In genomic region chr21:46368533-46369285, GRCh38 we compare ENCODE assay signal across 8 cellular contexts. TPM values are rescaled to one million over a fixed set of nuclear protein-coding genes. Genes with fewer than 3 reads are reported as not detected.
DNase-seq lines count a peak whose midpoint lies in the region; ATAC-seq and TF ChIP-seq lines count a peak whose summit lies in the region.

No MANE protein-coding gene starts in this region.

- no peaks in the 10 kb centered on the region for H3K27me3 Mint-ChIP-seq in activated B cell treated with CpG ODN at 0.5 μM for 24 hours
- H3K27me3 Mint-ChIP-seq in memory B cell: no peaks in the 10 kb centered on the region

- H3K9me3 Mint-ChIP-seq in activated B cell treated with CpG ODN at 0.5 μM for 24 hours (no peaks in the 10 kb centered on the region), memory B cell (no peaks in the 10 kb centered on the region)

- DNase-seq in GF-D8 (lab: John Stamatoyannopoulos, UW) (peak; percentile 36), activated B cell treated with CpG ODN at 0.5 μM for 24 hours (no peak), memory B cell (ENCODE audit: low spot score in 2 of 2) (peak in 1 of 2 donors; percentile 16), NCI-H2171 treated with DMSO at 0.1 percent for 48 hours (lab: John Stamatoyannopoulos, UW) (no peak), HEK293T (ENCODE audit: extremely low spot score) (no peak), DMS 273 treated with DMSO at 0.1 percent for 48 hours (lab: John Stamatoyannopoulos, UW) (no peak), anterior cingulate cortex (lab: John Stamatoyannopoulos, UW) (no peak)

- H3K4me3 Mint-ChIP-seq in activated B cell treated with CpG ODN at 0.5 μM for 24 hours (peak overlapping the region; percentile 67), memory B cell (peak overlapping the region; percentile 54)

- intact Hi-C loops in activated B cell treated with CpG ODN at 0.5 μM for 24 hours (cut with micrococcal nuclease): loop anchor here (5.0 kb wide), 1 partner anchor 46 kb away; the partner anchor contains the start of genes C21orf58 and PCNT

- CTCF ChIA-PET in activated B cell treated with CpG ODN at 0.5 μM for 24 hours (lab: Charles Lee) (no interaction called here), HEK293T (lab: Yijun Ruan, JAX) (interaction anchor here (0.6 to 0.7 kb wide), 2 partner anchors 114 to 287 kb away, joined by 3 read pairs; no protein-coding TSS in a partner anchor)

- POLR2A ChIA-PET in activated B cell treated with CpG ODN at 0.5 μM for 24 hours (lab: Charles Lee): interaction anchor here (1.1 kb wide), 1 partner anchor 72 kb away, joined by 3 read pairs; no protein-coding TSS in a partner anchor
- POLR2A ChIA-PET in HEK293T (lab: Yijun Ruan, JAX): no interaction called here

- H3K27ac Mint-ChIP-seq in activated B cell treated with CpG ODN at 0.5 μM for 24 hours: peak overlapping the region; percentile 83
- H3K27ac Mint-ChIP-seq in memory B cell: peak overlapping the region; percentile 79

- ATAC-seq in GM21619 (IDR thresholded peaks at IDR 0.05; ENCODE audit: unreplicated experiment) (peak; percentile 51), activated B cell treated with CpG ODN at 0.5 μM for 24 hours (ENCODE audit: low read depth) (peak; percentile 79), memory B cell (ENCODE audit: low read depth) (peak; percentile 90)

- TF ChIP-seq CTCF in activated B cell treated with CpG ODN at 0.5 μM for 24 hours (IDR thresholded peaks at IDR 0.05): no peak

- peaks cover 40% of the 10 kb centered on the region for H3K36me3 Mint-ChIP-seq in activated B cell treated with CpG ODN at 0.5 μM for 24 hours (ENCODE audit: low read depth)
- H3K36me3 Mint-ChIP-seq in memory B cell: peaks cover 11% of the 10 kb centered on the region

- peaks cover 29% of the 10 kb centered on the region for H3K4me1 Mint-ChIP-seq in activated B cell treated with CpG ODN at 0.5 μM for 24 hours
- peaks cover 17% of the 10 kb centered on the region for H3K4me1 Mint-ChIP-seq in memory B cell

TF ChIP-seq in HEK293T, 16 proteins besides CTCF, POLR2A, EP300 and RAD21:
- no peak for TF ChIP-seq L3MBTL2 (conservative IDR thresholded peaks at IDR 0.05)

RNA-seq across cellular contexts. Expression of gene PCNT, which starts 44.8 kb away (rescaled TPM):
- 39.7 and 40.9 TPM in 2 replicates for total RNA-seq in activated B cell treated with CpG ODN at 0.5 μM for 24 hours

RNA-seq across cellular contexts. Expression of gene C21orf58, which starts 45.0 kb away (rescaled TPM):
- total RNA-seq in activated B cell treated with CpG ODN at 0.5 μM for 24 hours: 4.7 TPM in 2 replicates
